In the genomic region with DNA sequence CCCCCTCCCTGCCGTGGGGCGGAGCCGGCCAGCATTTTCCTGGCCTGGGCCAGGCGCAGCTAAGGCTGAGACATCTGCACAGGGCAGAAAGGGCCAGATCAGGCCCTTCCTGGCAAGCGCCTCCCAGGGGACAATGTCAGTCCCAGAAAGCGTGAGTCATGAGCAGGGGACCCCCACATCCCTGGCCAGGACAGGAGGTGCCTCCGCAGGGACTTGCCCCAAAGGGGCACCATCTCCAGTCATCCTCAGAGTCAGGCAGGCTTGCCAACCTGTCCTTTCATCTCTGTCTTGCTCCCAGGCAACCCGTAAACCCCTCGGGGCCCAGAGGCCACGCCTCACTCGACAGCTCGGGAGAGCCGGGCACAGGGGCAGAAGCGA, we compare ENCODE assay signal across 1 cellular context.
TF ChIP-seq lines count a peak whose summit lies in the region.

No MANE protein-coding gene starts in this region.

TF ChIP-seq in liver, 16 proteins besides CTCF, POLR2A, EP300 and RAD21 (continued from another document):
- TF ChIP-seq, protein P1, sequence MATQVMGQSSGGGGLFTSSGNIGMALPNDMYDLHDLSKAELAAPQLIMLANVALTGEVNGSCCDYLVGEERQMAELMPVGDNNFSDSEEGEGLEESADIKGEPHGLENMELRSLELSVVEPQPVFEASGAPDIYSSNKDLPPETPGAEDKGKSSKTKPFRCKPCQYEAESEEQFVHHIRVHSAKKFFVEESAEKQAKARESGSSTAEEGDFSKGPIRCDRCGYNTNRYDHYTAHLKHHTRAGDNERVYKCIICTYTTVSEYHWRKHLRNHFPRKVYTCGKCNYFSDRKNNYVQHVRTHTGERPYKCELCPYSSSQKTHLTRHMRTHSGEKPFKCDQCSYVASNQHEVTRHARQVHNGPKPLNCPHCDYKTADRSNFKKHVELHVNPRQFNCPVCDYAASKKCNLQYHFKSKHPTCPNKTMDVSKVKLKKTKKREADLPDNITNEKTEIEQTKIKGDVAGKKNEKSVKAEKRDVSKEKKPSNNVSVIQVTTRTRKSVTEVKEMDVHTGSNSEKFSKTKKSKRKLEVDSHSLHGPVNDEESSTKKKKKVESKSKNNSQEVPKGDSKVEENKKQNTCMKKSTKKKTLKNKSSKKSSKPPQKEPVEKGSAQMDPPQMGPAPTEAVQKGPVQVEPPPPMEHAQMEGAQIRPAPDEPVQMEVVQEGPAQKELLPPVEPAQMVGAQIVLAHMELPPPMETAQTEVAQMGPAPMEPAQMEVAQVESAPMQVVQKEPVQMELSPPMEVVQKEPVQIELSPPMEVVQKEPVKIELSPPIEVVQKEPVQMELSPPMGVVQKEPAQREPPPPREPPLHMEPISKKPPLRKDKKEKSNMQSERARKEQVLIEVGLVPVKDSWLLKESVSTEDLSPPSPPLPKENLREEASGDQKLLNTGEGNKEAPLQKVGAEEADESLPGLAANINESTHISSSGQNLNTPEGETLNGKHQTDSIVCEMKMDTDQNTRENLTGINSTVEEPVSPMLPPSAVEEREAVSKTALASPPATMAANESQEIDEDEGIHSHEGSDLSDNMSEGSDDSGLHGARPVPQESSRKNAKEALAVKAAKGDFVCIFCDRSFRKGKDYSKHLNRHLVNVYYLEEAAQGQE (IDR thresholded peaks at IDR 0.05), result no peak
- TF ChIP-seq SP1 (IDR thresholded peaks at IDR 0.05) (no peak), HNF4A (conservative IDR thresholded peaks at IDR 0.05) (no peak), YY1 (IDR thresholded peaks at IDR 0.05) (no peak), FOXA1 (IDR thresholded peaks at IDR 0.05) (no peak), MAX (IDR thresholded peaks at IDR 0.05) (no peak), FOXA2 (IDR thresholded peaks at IDR 0.05) (no peak), JUND (IDR thresholded peaks at IDR 0.05) (no peak), EGR1 (IDR thresholded peaks at IDR 0.05; ENCODE audit: low read depth in 2 of 2) (no peak), NR2F2 (IDR thresholded peaks at IDR 0.05) (no peak)
